Comparison of ENCODE assay signal across 1 cellular context in genomic region chr13:94702181-94703041, GRCh38.
TF ChIP-seq lines count a peak whose summit lies in the region.

No MANE protein-coding gene starts in this region.

TF ChIP-seq in H1, 55 proteins besides CTCF, POLR2A, EP300 and RAD21:
- TF ChIP-seq TEAD4 (IDR thresholded peaks at IDR 0.05; ENCODE audit: low read depth, low read length) (no peak), EZH2 (IDR thresholded peaks at IDR 0.05; ENCODE audit: low read depth, low read length, severe bottlenecking) (peak; percentile 94), E2F6 (IDR thresholded peaks at IDR 0.05) (peak; percentile 18; the same call in 1 of the 2 replicates), KDM4A (IDR thresholded peaks at IDR 0.05; ENCODE audit: low read depth, low read length, severe bottlenecking) (peak; percentile 55), SIN3A (conservative IDR thresholded peaks at IDR 0.05 in 1 of 2, IDR thresholded peaks at IDR 0.05 in 1 of 2; ENCODE audit: low read depth in 1 of 2, low read length in 2 of 2) (peak in 1 of 2 experiments; percentile 64; a peak in 2 of 4 replicates), TCF12 (IDR thresholded peaks at IDR 0.05; ENCODE audit: low read depth, low read length) (no peak), SUZ12 (IDR thresholded peaks at IDR 0.05; ENCODE audit: low read length) (peak; percentile 97)
